Comparison of ENCODE assay signal across 9 cellular contexts in genomic region chr2:30226144-30227032, GRCh38. TPM values are rescaled to one million over a fixed set of nuclear protein-coding genes. Genes with fewer than 3 reads are reported as not detected.
DNase-seq lines count a peak whose midpoint lies in the region; ATAC-seq and TF ChIP-seq lines count a peak whose summit lies in the region.
"Had no signal": no experiment of that assay in that cellular context is flagged by ENCODE, and none has a peak within 500 bp of the region (broad histone marks: within the 10 kb centered on the region; RNA-seq: fewer than 3 reads in every experiment).

No MANE protein-coding gene starts in this region.

- peak; percentile 8 for TF ChIP-seq CTCF in brain microvascular endothelial cell (IDR thresholded peaks at IDR 0.05; ENCODE audit: low read depth, low read length, missing control alignments)
- no peak for TF ChIP-seq CTCF in ovary (IDR thresholded peaks at IDR 0.05)

- 21 to 38% (median 25%) methylated on average over 10 of the region's 10 CpGs for WGBS in ovary, 3 donors

- H3K4me3 Mint-ChIP-seq in CD4-positive, alpha-beta memory T cell = peak overlapping the region; percentile 88 to 99 (median 94)

- H3K4me1 Mint-ChIP-seq in CD4-positive, alpha-beta memory T cell = peaks cover 57 to 86% (median 72%) of the 10 kb centered on the region in 4 donors

- H3K4me3 ChIP-seq in CD4-positive, alpha-beta memory T cell (ENCODE audit: low read length in 2 of 2) = peak overlapping the region; percentile 54 to 79
- H3K4me3 ChIP-seq in brain microvascular endothelial cell (ENCODE audit: low read depth, low read length) (no peak overlapping the region), ovary (no peak overlapping the region)

- ATAC-seq in HG02678 (IDR thresholded peaks at IDR 0.05; ENCODE audit: unreplicated experiment) = peak; percentile 36
- ATAC-seq in HG02642 (IDR thresholded peaks at IDR 0.05; ENCODE audit: poor library complexity, unreplicated experiment) = no peak
- ATAC-seq in GM18909 (IDR thresholded peaks at IDR 0.05; ENCODE audit: poor library complexity, unreplicated experiment) = no peak

- TF ChIP-seq POLR2A in ovary (IDR thresholded peaks at IDR 0.05) = no peak

- H3K27ac Mint-ChIP-seq in CD4-positive, alpha-beta memory T cell = peak overlapping the region; percentile 96 to 100 (median 99)

- H3K9me3 ChIP-seq in CD4-positive, alpha-beta memory T cell (ENCODE audit: control insufficient read depth in 1 of 2, low read length in 2 of 2) = no peaks in the 10 kb centered on the region
- no peaks in the 10 kb centered on the region for H3K9me3 ChIP-seq in ovary

- H3K27ac ChIP-seq in CD4-positive, alpha-beta memory T cell (ENCODE audit: low read depth, low read length) = peak overlapping the region; percentile 95
- H3K27ac ChIP-seq in brain microvascular endothelial cell (peak overlapping the region; percentile 67), ovary (peak overlapping the region; percentile 89 to 92)

- DNase-seq in CD4-positive, alpha-beta memory T cell = peak in 3 of 5 donors; percentile 36 to 49 (median 42)
- DNase-seq in brain microvascular endothelial cell = peak; percentile 40
- peak in 2 of 5 donors; percentile 32 to 58 for DNase-seq in ovary
- DNase-seq in NCI-H446 (lab: John Stamatoyannopoulos, UW) = no peak
- no peak for DNase-seq in NCI-H1417 (lab: John Stamatoyannopoulos, UW)
- DNase-seq: NCI-H1417 treated with DMSO at 0.1 percent for 48 hours had no signal

- peaks cover 0 to 4% of the 10 kb centered on the region in 2 donors for H3K36me3 Mint-ChIP-seq in CD4-positive, alpha-beta memory T cell

- H3K9me3 Mint-ChIP-seq in CD4-positive, alpha-beta memory T cell = no peaks in the 10 kb centered on the region

- CTCF ChIA-PET in CD4-positive, alpha-beta memory T cell (lab: Charles Lee; ENCODE audit: partially characterized antibody) = interaction anchor here (1.4 to 19.3 kb wide), 11 partner anchors 7 to 484 kb away, joined by 4 to 296 read pairs (median 16); partner anchors contain the start of gene YPEL5

- no peaks in the 10 kb centered on the region for H3K27me3 ChIP-seq in CD4-positive, alpha-beta memory T cell (ENCODE audit: insufficient read depth, low read length)
- H3K27me3 ChIP-seq in brain microvascular endothelial cell (replicated peaks) (no peaks in the 10 kb centered on the region), ovary (no peaks in the 10 kb centered on the region)

- POLR2A ChIA-PET in CD4-positive, alpha-beta memory T cell (lab: Charles Lee; ENCODE audit: partially characterized antibody) = interaction anchor here (0.7 to 14.7 kb wide), 13 partner anchors 9 to 250 kb away, joined by 3 to 226 read pairs (median 8); partner anchors contain the start of genes LBH, LCLAT1 and YPEL5

- no peaks in the 10 kb centered on the region for H3K27me3 Mint-ChIP-seq in CD4-positive, alpha-beta memory T cell

- intact Hi-C loops in CD4-positive, alpha-beta memory T cell (cut with micrococcal nuclease) = no loop called here
- intact Hi-C loops in ovary (cut with DNase I) = no loop called here

- no peaks in the 10 kb centered on the region for H3K36me3 ChIP-seq in CD4-positive, alpha-beta memory T cell (ENCODE audit: insufficient read depth, low read length)
- H3K36me3 ChIP-seq in brain microvascular endothelial cell (replicated peaks) (no peaks in the 10 kb centered on the region), ovary (no peaks in the 10 kb centered on the region)

- in situ Hi-C loops in brain microvascular endothelial cell (cut with HindIII; ENCODE audit: low pct_ligation_motif_present, low sequenced_read_pairs) = no loop called here

- peaks cover 79% of the 10 kb centered on the region for H3K4me1 ChIP-seq in CD4-positive, alpha-beta memory T cell (ENCODE audit: insufficient read depth, low read length)
- H3K4me1 ChIP-seq in ovary (ENCODE audit: insufficient read depth) = peaks cover 9% of the 10 kb centered on the region

- TF ChIP-seq EP300 in ovary (IDR thresholded peaks at IDR 0.05) = no peak

RNA-seq across cellular contexts. Expression of gene LBH, which starts 4.9 kb away (rescaled TPM):
- total RNA-seq in CD4-positive, alpha-beta memory T cell = 100 to 1,000 TPM; 335 to 364 TPM
- 100 to 1,000 TPM; 119 to 136 TPM for polyA plus RNA-seq in CD4-positive, alpha-beta memory T cell
- total RNA-seq in ovary = 100 to 1,000 TPM in 5 of 7 donors, 10 to 100 TPM in 2; 50.4 to 260 (median 121) TPM
- 10 to 100 TPM; 59.7 to 64.5 TPM for polyA plus RNA-seq in ovary

Comparison
In these comparisons a context has a peak if more than half of its experiments do, and no peak if none do; other contexts are left out.
1. DNase-seq: peak in CD4-positive, alpha-beta memory T cell (3 of 5) and brain microvascular endothelial cell (single experiment); none in NCI-H446 (0 of 2) and NCI-H1417 (0 of 3).
2. H3K4me3 ChIP-seq: peak in CD4-positive, alpha-beta memory T cell (2 of 2); none in brain microvascular endothelial cell (single experiment) and ovary (single experiment).
3. Peak in every context shown above with its lines, with median percentiles within 50 percentile points of each other: H3K27ac ChIP-seq.